Comparison of ENCODE assay signal across 1 cellular context in genomic region chr16:242281-242680, GRCh38.
TF ChIP-seq lines count a peak whose summit lies in the region.

No MANE protein-coding gene starts in this region.

TF ChIP-seq in endothelial cell of umbilical vein, 7 proteins besides CTCF, POLR2A, EP300 and RAD21:
- TF ChIP-seq JUN (IDR thresholded peaks at IDR 0.05; ENCODE audit: borderline replicate concordance, insufficient read depth, insufficient read length, low read depth): no peak
- TF ChIP-seq GATA2 (IDR thresholded peaks at IDR 0.05; ENCODE audit: insufficient read depth, insufficient read length, low read depth, low read length): no peak
- TF ChIP-seq EZH2 (IDR thresholded peaks at IDR 0.05; ENCODE audit: borderline replicate concordance, low read depth, low read length, severe bottlenecking): no peak
- TF ChIP-seq MAX (IDR thresholded peaks at IDR 0.05; ENCODE audit: insufficient read depth, insufficient read length): no peak
- no peak for TF ChIP-seq MYC (IDR thresholded peaks at IDR 0.05; ENCODE audit: low read depth, low read length)
TF ChIP-seq in endothelial cell of umbilical vein: peak in this region for 0.
